ENCODE assay signal across 11 cellular contexts in genomic region chr18:41938445-41938844, GRCh38. TPM values are rescaled to one million over a fixed set of nuclear protein-coding genes. Genes with fewer than 3 reads are reported as not detected.
DNase-seq lines count a peak whose midpoint lies in the region; ATAC-seq and TF ChIP-seq lines count a peak whose summit lies in the region.
"Had no signal": no experiment of that assay in that cellular context is flagged by ENCODE, and none has a peak within 500 bp of the region (broad histone marks: within the 10 kb centered on the region; RNA-seq: fewer than 3 reads in every experiment).

No MANE protein-coding gene starts in this region.

- H3K36me3 Mint-ChIP-seq in endothelial cell (ENCODE audit: low read depth, unreplicated experiment), result no peaks in the 10 kb centered on the region

- DNase-seq in GM04503 (ENCODE audit: low read depth) (peak; percentile 87), NB4 (ENCODE audit: low read depth) (peak; percentile 39), endothelial cell (ENCODE audit: low spot score) (no peak), putamen (ENCODE audit: low spot score) (peak; percentile 71), posterior cingulate gyrus (no peak)
- DNase-seq: activated CD4-positive, alpha-beta T cell treated with anti-CD3 and anti-CD28 coated beads, Interleukin-2, amount 50 U/mL, for 4 hours; amygdala; NCI-H2029 treated with DMSO at 0.1 percent for 48 hours; stomach had no signal

- TF ChIP-seq CTCF in NB4 (IDR thresholded peaks at IDR 0.05; ENCODE audit: low read depth, low read length), result no peak
- TF ChIP-seq CTCF in endothelial cell (IDR thresholded peaks at IDR 0.05; ENCODE audit: unreplicated experiment), result peak; percentile 30

- TF ChIP-seq POLR2A in NB4 (IDR thresholded peaks at IDR 0.05; ENCODE audit: extremely low read depth, insufficient read length), result no peak

- ATAC-seq in HG02840 (IDR thresholded peaks at IDR 0.05; ENCODE audit: low FRiP score, unreplicated experiment) (no peak), GM18873 (IDR thresholded peaks at IDR 0.05; ENCODE audit: low FRiP score, unreplicated experiment) (no peak)

- no peaks in the 10 kb centered on the region for H3K9me3 Mint-ChIP-seq in endothelial cell (ENCODE audit: unreplicated experiment)

- H3K27ac Mint-ChIP-seq in endothelial cell (ENCODE audit: unreplicated experiment), result no peak overlapping the region

- intact Hi-C loops in posterior cingulate gyrus (cut with DNase I), result no loop called here

- H3K4me3 Mint-ChIP-seq in endothelial cell (ENCODE audit: unreplicated experiment), result no peak overlapping the region

- no peak overlapping the region for H3K4me3 ChIP-seq in NB4 (ENCODE audit: low read depth, low read length)
- H3K4me3 ChIP-seq: stomach had no signal

- H3K27me3 Mint-ChIP-seq in endothelial cell (ENCODE audit: unreplicated experiment), result peaks cover 3% of the 10 kb centered on the region

- peaks cover 15% of the 10 kb centered on the region for H3K4me1 Mint-ChIP-seq in endothelial cell (ENCODE audit: unreplicated experiment)

RNA-seq across cellular contexts. Expression of gene PIK3C3, which starts 16.6 kb away (rescaled TPM):
- total RNA-seq in endothelial cell (ENCODE audit: unreplicated experiment), result 62.8 TPM

Comparison
In these comparisons a context has a peak if more than half of its experiments do, and no peak if none do; other contexts are left out.
1. DNase-seq: peak in GM04503 (single experiment), NB4 (single experiment) and putamen (single experiment); none in endothelial cell (single experiment) and posterior cingulate gyrus (0 of 10).